ENCODE assay signal across 1 cellular context in the genomic region with DNA sequence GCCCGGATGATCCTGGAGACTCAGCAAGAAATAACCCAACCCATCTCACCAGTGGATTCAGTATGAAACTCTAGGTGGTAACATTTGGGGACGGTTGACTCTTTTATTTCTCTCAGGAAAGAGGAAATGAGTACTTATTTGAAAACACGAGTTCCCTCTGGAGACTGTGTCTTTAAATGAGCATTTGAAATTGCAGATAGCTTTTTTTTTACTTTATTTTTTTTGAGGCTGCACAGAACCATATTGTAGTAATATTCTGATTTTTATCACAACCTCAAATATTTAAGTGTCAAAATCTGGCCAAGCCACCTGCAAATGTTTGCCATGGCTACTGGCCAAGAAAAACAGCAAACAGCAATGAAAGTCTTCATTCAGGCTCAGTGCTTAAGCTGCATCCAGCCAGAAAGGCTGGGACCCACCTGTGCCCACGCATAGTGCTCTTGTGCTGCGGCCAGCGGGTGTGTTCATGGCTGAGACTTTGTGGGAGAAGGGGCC.
TF ChIP-seq lines count a peak whose summit lies in the region.

No MANE protein-coding gene starts in this region.

TF ChIP-seq in HEK293, 187 proteins besides CTCF, POLR2A, EP300 and RAD21 (continued from another document):
- peak; percentile 28; the same call in 1 of the 2 replicates for TF ChIP-seq ZBTB8A (tag by site-specific recombination; IDR thresholded peaks at IDR 0.05)
- peak; percentile 33; the same call in 1 of the 2 replicates for TF ChIP-seq ZNF366 (tag by site-specific recombination; conservative IDR thresholded peaks at IDR 0.05)
- peak; percentile 65 for TF ChIP-seq ZFHX2 (tag by site-specific recombination; conservative IDR thresholded peaks at IDR 0.05)
- no peak for TF ChIP-seq RBAK (tag by site-specific recombination; IDR thresholded peaks at IDR 0.05)
- TF ChIP-seq ZNF174 (tag by site-specific recombination; IDR thresholded peaks at IDR 0.05) = no peak
- TF ChIP-seq, protein P1, sequence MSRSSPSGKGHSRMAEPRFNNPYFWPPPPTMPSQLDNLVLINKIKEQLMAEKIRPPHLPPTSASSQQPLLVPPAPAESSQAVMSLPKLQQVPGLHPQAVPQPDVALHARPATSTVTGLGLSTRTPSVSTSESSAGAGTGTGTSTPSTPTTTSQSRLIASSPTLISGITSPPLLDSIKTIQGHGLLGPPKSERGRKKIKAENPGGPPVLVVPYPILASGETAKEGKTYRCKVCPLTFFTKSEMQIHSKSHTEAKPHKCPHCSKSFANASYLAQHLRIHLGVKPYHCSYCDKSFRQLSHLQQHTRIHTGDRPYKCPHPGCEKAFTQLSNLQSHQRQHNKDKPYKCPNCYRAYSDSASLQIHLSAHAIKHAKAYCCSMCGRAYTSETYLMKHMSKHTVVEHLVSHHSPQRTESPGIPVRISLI (tag by site-specific recombination; IDR thresholded peaks at IDR 0.05) = peak; percentile 29; the same call in 1 of the 2 replicates
- TF ChIP-seq KLF10 (tag by site-specific recombination; IDR thresholded peaks at IDR 0.05) = peak; percentile 31; the same call in 1 of the 2 replicates
